Comparison of ENCODE assay signal across 14 cellular contexts in the genomic region with DNA sequence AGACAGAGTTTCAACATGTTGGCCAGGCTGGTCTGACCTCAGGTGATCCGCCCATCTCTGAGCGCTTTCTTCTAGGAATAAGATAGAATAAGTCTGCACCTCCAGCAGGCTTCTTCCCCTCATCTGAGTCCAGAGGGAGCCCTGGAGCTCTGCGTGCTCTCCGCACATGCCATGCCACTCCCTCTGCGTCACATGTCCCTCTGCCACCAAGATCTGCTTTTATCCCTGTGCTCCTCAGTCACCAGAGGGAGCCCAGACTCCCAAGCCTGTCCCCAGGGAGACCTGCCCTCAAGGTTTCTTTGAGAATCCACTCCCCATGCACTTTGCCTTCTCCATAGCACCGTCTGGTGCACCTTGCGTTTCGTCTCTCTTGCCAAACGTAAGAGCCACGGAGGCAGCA.
DNase-seq lines count a peak whose midpoint lies in the region; ATAC-seq lines count a peak whose summit lies in the region.
"Had no signal": no experiment of that assay in that cellular context is flagged by ENCODE, and none has a peak within 500 bp of the region (broad histone marks: within the 10 kb centered on the region; RNA-seq: fewer than 3 reads in every experiment).

No MANE protein-coding gene starts in this region.

- DNase-seq in DMS53 (lab: John Stamatoyannopoulos, UW) (peak; percentile 64), DMS53 treated with DMSO at 0.1 percent for 48 hours (lab: John Stamatoyannopoulos, UW; ENCODE audit: unreplicated experiment) (no peak), NCI-H460 (ENCODE audit: extremely low read depth, low read depth) (peak; percentile 44), Right ventricle myocardium superior (no peak), neuronal stem cell (ENCODE audit: low spot score) (no peak), NCI-H226 (no peak), NCI-H128 (lab: John Stamatoyannopoulos, UW; ENCODE audit: unreplicated experiment) (no peak)
- DNase-seq: activated CD8-positive, alpha-beta T cell treated with anti-CD3 and anti-CD28 coated beads, Interleukin-2, amount 10 ng/mL, durations not matched to agents 7 days and 5 days; activated naive CD4-positive, alpha-beta T cell treated with anti-CD3 and anti-CD28 coated beads, Interleukin-2, amount 10 ng/mL, durations not matched to agents 7 days and 5 days; GM23248; naive thymus-derived CD8-positive, alpha-beta T cell had no signal

- H2BK120ac ChIP-seq in neuronal stem cell (ENCODE audit: low read depth, low read length), result no peak overlapping the region

- no peak overlapping the region for H2BK12ac ChIP-seq in neuronal stem cell (ENCODE audit: low read length)

- WGBS in neuronal stem cell (ENCODE audit: extremely low coverage in 2 of 2, insufficient read length in 2 of 2, insufficient replicate concordance in 1 of 2), 2 donors, result no CpG with 5 or more reads among the region's 10 CpGs

- H3K27me3 ChIP-seq in neuronal stem cell (ENCODE audit: control insufficient read depth in 3 of 3, insufficient read depth in 3 of 3, low read depth in 1 of 3, low read length in 3 of 3), result peaks cover 0 to 6% (median 0%) of the 10 kb centered on the region in 3 experiments
- H3K27me3 ChIP-seq: tibial nerve had no signal

- no peak overlapping the region for H3K9ac ChIP-seq in neuronal stem cell (ENCODE audit: low read depth, low read length, poor library complexity)
- H3K9ac ChIP-seq: GM23248, KMS-11 had no signal

- no peak overlapping the region for H3K4me3 ChIP-seq in neuronal stem cell (ENCODE audit: low read length in 2 of 2)
- H3K4me3 ChIP-seq: GM23248, tibial nerve had no signal

- no peak overlapping the region for H3K4me2 ChIP-seq in neuronal stem cell (ENCODE audit: insufficient read depth, low read length, poor library complexity, severe bottlenecking)
- H3K4me2 ChIP-seq: KMS-11 had no signal

- peak; percentile 93 for ATAC-seq in Right ventricle myocardium superior (ENCODE audit: poor library complexity)
- no peak for ATAC-seq in GM18519 (IDR thresholded peaks at IDR 0.05; ENCODE audit: low FRiP score, unreplicated experiment)
- ATAC-seq: activated CD8-positive, alpha-beta T cell treated with anti-CD3 and anti-CD28 coated beads, Interleukin-2, amount 10 ng/mL, durations not matched to agents 7 days and 5 days; naive thymus-derived CD8-positive, alpha-beta T cell had no signal

- H3K4me1 ChIP-seq in neuronal stem cell (ENCODE audit: control insufficient read depth in 2 of 2, insufficient read depth in 1 of 2, low read depth in 1 of 2, low read length in 2 of 2), result peaks cover 0 to 3% of the 10 kb centered on the region in 2 donors
- H3K4me1 ChIP-seq: tibial nerve had no signal

- H3K4ac ChIP-seq in neuronal stem cell (ENCODE audit: low read length), result no peak overlapping the region

- no peak overlapping the region for H2BK5ac ChIP-seq in neuronal stem cell (ENCODE audit: low read length)

- no peaks in the 10 kb centered on the region for H3K79me1 ChIP-seq in neuronal stem cell (ENCODE audit: low read depth, low read length)

- H2BK15ac ChIP-seq in neuronal stem cell (ENCODE audit: low read length), result no peak overlapping the region

- H3K18ac ChIP-seq in neuronal stem cell (ENCODE audit: low read length), result no peak overlapping the region

- H4K91ac ChIP-seq in neuronal stem cell (ENCODE audit: low read depth, low read length, poor library complexity), result no peak overlapping the region

- no peak overlapping the region for H3K23ac ChIP-seq in neuronal stem cell (ENCODE audit: low read depth, low read length, poor library complexity)

- H3K14ac ChIP-seq in neuronal stem cell (ENCODE audit: low read length), result no peak overlapping the region

- H4K8ac ChIP-seq in neuronal stem cell (ENCODE audit: low read depth, low read length), result no peak overlapping the region

- no peak overlapping the region for H3K27ac ChIP-seq in neuronal stem cell (replicated peaks; ENCODE audit: low read length)
- H3K27ac ChIP-seq: GM23248, KMS-11, tibial nerve had no signal

- no peaks in the 10 kb centered on the region for H3K9me3 ChIP-seq in neuronal stem cell (replicated peaks in 1 of 2; ENCODE audit: control insufficient read depth in 2 of 2, insufficient read depth in 1 of 2, low read depth in 1 of 2, low read length in 2 of 2)

- intact Hi-C loops in Right ventricle myocardium superior (cut with DNase I), result loop anchor here (5.0 kb wide), 1 partner anchor 74 kb away; no protein-coding TSS in a partner anchor

- no peak overlapping the region for H2AFZ ChIP-seq in neuronal stem cell (ENCODE audit: low read length)
- H2AFZ ChIP-seq: GM23248 had no signal

- no peaks in the 10 kb centered on the region for H3K36me3 ChIP-seq in neuronal stem cell (replicated peaks in 1 of 2; ENCODE audit: control insufficient read depth in 2 of 2, insufficient read depth in 2 of 2, low read length in 2 of 2)
- H3K36me3 ChIP-seq: tibial nerve had no signal

- peak overlapping the region; percentile 3 for H2AK5ac ChIP-seq in neuronal stem cell (ENCODE audit: low read depth, low read length)

Comparison
In these comparisons a context has a peak if more than half of its experiments do, and no peak if none do; other contexts are left out.
1. DNase-seq: peak in DMS53 (single experiment) and NCI-H460 (single experiment); none in DMS53 treated with DMSO at 0.1 percent for 48 hours (single experiment), Right ventricle myocardium superior (single experiment), neuronal stem cell (single experiment), NCI-H226 (single experiment) and NCI-H128 (single experiment).